In the genomic region with DNA sequence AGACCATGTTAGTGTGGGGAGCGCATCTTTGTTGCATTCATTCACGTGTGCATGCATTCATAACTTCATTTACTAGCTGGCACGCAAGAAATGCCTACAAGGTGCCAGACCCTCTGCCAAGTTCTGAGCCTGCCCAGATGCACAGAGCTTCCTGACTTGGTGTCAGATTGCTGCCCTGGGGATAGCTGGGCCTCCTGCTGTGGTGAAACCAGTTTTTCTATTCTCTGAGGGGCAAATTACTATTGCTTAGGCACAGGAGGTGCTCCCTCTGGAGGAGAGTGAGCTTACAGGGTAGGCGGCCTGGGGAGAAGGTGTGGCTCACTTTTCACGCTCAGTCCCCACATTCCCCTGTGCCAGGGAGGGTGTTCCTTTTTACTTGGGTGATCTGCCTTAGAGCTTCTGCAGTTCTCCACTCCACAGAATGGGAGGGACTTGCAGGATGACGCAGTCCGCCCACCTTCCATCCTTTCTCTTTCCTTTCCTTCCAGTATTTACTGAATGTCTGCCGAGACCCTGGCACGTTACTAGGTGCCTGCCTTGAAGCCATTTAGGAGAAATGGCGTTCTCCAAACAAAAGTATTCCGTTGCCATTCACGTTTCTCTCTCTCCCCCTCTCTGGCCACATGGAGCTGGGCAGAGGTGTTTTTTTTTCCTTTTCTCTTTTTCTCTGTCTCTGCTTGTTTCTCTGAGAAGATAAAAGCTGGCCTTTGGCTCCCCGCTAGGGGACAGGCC, we compare ENCODE assay signal across 9 cellular contexts. TPM values are rescaled to one million over a fixed set of nuclear protein-coding genes. Genes with fewer than 3 reads are reported as not detected.
DNase-seq lines count a peak whose midpoint lies in the region; ATAC-seq, FAIRE-seq and TF ChIP-seq lines count a peak whose summit lies in the region.
"Had no signal": no experiment of that assay in that cellular context is flagged by ENCODE, and none has a peak within 500 bp of the region (broad histone marks: within the 10 kb centered on the region; RNA-seq: fewer than 3 reads in every experiment).

No MANE protein-coding gene starts in this region.

- H4K8ac ChIP-seq in IMR-90 (ENCODE audit: low read depth in 2 of 2, low read length in 2 of 2), result no peak overlapping the region

- no peak overlapping the region for H3K4ac ChIP-seq in IMR-90 (ENCODE audit: low read depth, low read length)

- no TSS peak for BruUV-seq in IMR-90 (replicated peaks; lab: Mats Ljungman, UMichigan)

- H2AFZ ChIP-seq in IMR-90 (replicated peaks; ENCODE audit: low read length, poor library complexity), result peak overlapping the region; percentile 52

- peaks cover 9% of the 10 kb centered on the region for H3K4me1 Mint-ChIP-seq in T-helper 2 cell treated with Interferon-gamma antibody and Interleukin-4, amounts not matched to agents 5 μg/mL and 100 μg/mL, for 36 hours (ENCODE audit: low read depth)

- H3K27ac Mint-ChIP-seq in T-helper 2 cell treated with Interferon-gamma antibody and Interleukin-4, amounts not matched to agents 5 μg/mL and 100 μg/mL, for 36 hours, result no peak overlapping the region

- no peak overlapping the region for H3K27ac ChIP-seq in IMR-90 (ENCODE audit: insufficient read depth, low read length)
- peak overlapping the region; percentile 51 for H3K27ac ChIP-seq in foreskin keratinocyte
- peak overlapping the region in 2 of 4 donors; percentile 36 to 37 for H3K27ac ChIP-seq in pancreas

- DNase-seq in AG09309 (ENCODE audit: low read depth) (peak; percentile 39), IMR-90 (peak; percentile 48), SK-MEL-5 (ENCODE audit: low read depth, low spot score) (peak; percentile 87), foreskin keratinocyte (peak; percentile 93 to 97), pancreas (peak in 4 of 6 donors; percentile 10 to 27 (median 20)), amniotic stem cell (lab: John Stamatoyannopoulos, UW) (no peak), cerebellum (ENCODE audit: low spot score) (no peak)
- DNase-seq in T-helper 2 cell treated with Interferon-gamma antibody and Interleukin-4, amounts not matched to agents 5 μg/mL and 100 μg/mL, for 36 hours (ENCODE audit: low spot score), result no peak

- ATAC-seq in IMR-90 (ENCODE audit: low read depth), result peak; percentile 82
- peak; percentile 95 for ATAC-seq in foreskin keratinocyte
- peak; percentile 66 to 85 (median 76) for ATAC-seq in pancreas

- no peak overlapping the region for H3K56ac ChIP-seq in IMR-90 (ENCODE audit: extremely low read depth, insufficient read depth, low read length)

- H3K9me3 Mint-ChIP-seq in T-helper 2 cell treated with Interferon-gamma antibody and Interleukin-4, amounts not matched to agents 5 μg/mL and 100 μg/mL, for 36 hours, result no peaks in the 10 kb centered on the region

- no peak overlapping the region for H2AK9ac ChIP-seq in IMR-90 (replicated peaks; ENCODE audit: low read depth, low read length, poor library complexity)

- intact Hi-C loops in IMR-90 (cut with micrococcal nuclease), result no loop called here
- intact Hi-C loops in pancreas (cut with DNase I), result no loop called here

- H3K23ac ChIP-seq in IMR-90 (ENCODE audit: low read depth, low read length), result no peak overlapping the region

- dilution Hi-C loops in IMR-90 (cut with HindIII; ENCODE audit: low sequenced_read_pairs, unreplicated experiment), result no loop called here

- TF ChIP-seq POLR2A in IMR-90 (IDR thresholded peaks at IDR 0.05; ENCODE audit: low read depth, low read length), result no peak

- H3K4me3 Mint-ChIP-seq in T-helper 2 cell treated with Interferon-gamma antibody and Interleukin-4, amounts not matched to agents 5 μg/mL and 100 μg/mL, for 36 hours, result no peak overlapping the region

- no peak overlapping the region for H4K91ac ChIP-seq in IMR-90 (ENCODE audit: insufficient read depth, low read depth, low read length)

- no peak for FAIRE-seq in pancreas (lab: Jason Lieb, UNC)
- FAIRE-seq: GM18507 had no signal

- H4K20me1 ChIP-seq in IMR-90 (ENCODE audit: insufficient read depth, low read length), result no peaks in the 10 kb centered on the region

- H3K79me1 ChIP-seq in IMR-90 (ENCODE audit: low read depth in 1 of 2, low read length in 2 of 2), result no peaks in the 10 kb centered on the region

- no peak overlapping the region for H3K4me3 ChIP-seq in AG09309 (ENCODE audit: control insufficient read depth, low read depth, low read length)
- H3K4me3 ChIP-seq in IMR-90 (ENCODE audit: insufficient read depth, low read depth, low read length), result no peak overlapping the region
- H3K4me3 ChIP-seq in pancreas, result no peak overlapping the region

- H3K36me3 ChIP-seq in IMR-90 (ENCODE audit: control insufficient read depth, insufficient read depth, low read length), result no peaks in the 10 kb centered on the region
- no peaks in the 10 kb centered on the region for H3K36me3 ChIP-seq in pancreas

- no peak overlapping the region for H3K18ac ChIP-seq in IMR-90 (ENCODE audit: low read depth, low read length)

- H3K36me3 Mint-ChIP-seq in T-helper 2 cell treated with Interferon-gamma antibody and Interleukin-4, amounts not matched to agents 5 μg/mL and 100 μg/mL, for 36 hours (ENCODE audit: low read depth), result no peaks in the 10 kb centered on the region

- H3K4me1 ChIP-seq in IMR-90 (ENCODE audit: control insufficient read depth, insufficient read depth, low read length), result no peaks in the 10 kb centered on the region
- H3K4me1 ChIP-seq in foreskin keratinocyte, result peaks cover 11% of the 10 kb centered on the region
- H3K4me1 ChIP-seq in pancreas, result peaks cover 0 to 5% (median 0%) of the 10 kb centered on the region in 3 donors

- CTCF ChIA-PET in IMR-90 (lab: Yijun Ruan, JAX), result interaction anchor here (0.9 kb wide), 1 partner anchor 22 kb away, joined by 4 read pairs; no protein-coding TSS in a partner anchor

- no peak overlapping the region for H2BK20ac ChIP-seq in IMR-90 (ENCODE audit: low read depth, low read length)

- H4K5ac ChIP-seq in IMR-90 (ENCODE audit: low read depth, low read length), result no peak overlapping the region

- H3K9me3 ChIP-seq in IMR-90 (ENCODE audit: control insufficient read depth, insufficient read depth, low read length) (peaks cover 3% of the 10 kb centered on the region; the same call in 1 of the 2 replicates), pancreas (no peaks in the 10 kb centered on the region)

- TF ChIP-seq RAD21 in IMR-90 (IDR thresholded peaks at IDR 0.05; ENCODE audit: low read length), result no peak

- in situ Hi-C loops in IMR-90 (cut with MboI; ENCODE audit: low sequenced_read_pairs) (no loop called here), SK-MEL-5 (cut with HindIII; ENCODE audit: low pct_unique_long_range_greater_than_20kb, low sequenced_read_pairs) (no loop called here)

- no peak overlapping the region for H2AK5ac ChIP-seq in IMR-90 (ENCODE audit: low read depth, low read length)

- H2BK15ac ChIP-seq in IMR-90 (ENCODE audit: low read depth, low read length), result no peak overlapping the region

- TF ChIP-seq CTCF in AG09309 (IDR thresholded peaks at IDR 0.05; ENCODE audit: control insufficient read depth, insufficient read depth, low read depth, low read length, missing control alignments) (peak; percentile 62), IMR-90 (conservative IDR thresholded peaks at IDR 0.05; ENCODE audit: low read depth, low read length) (peak; percentile 32; the same call in 1 of the 2 replicates), foreskin keratinocyte (conservative IDR thresholded peaks at IDR 0.05) (peak; percentile 97), pancreas (IDR thresholded peaks at IDR 0.05) (peak in 1 of 4 donors; percentile 7)

- no peak overlapping the region for H3K9ac ChIP-seq in IMR-90 (ENCODE audit: low read depth, low read length)

- no peaks in the 10 kb centered on the region for H3K9me1 ChIP-seq in IMR-90 (ENCODE audit: insufficient read depth, low read length)

- H3K14ac ChIP-seq in IMR-90 (replicated peaks; ENCODE audit: low read depth, low read length), result no peak overlapping the region

- H3K27me3 Mint-ChIP-seq in T-helper 2 cell treated with Interferon-gamma antibody and Interleukin-4, amounts not matched to agents 5 μg/mL and 100 μg/mL, for 36 hours (ENCODE audit: low read depth), result peaks cover 6% of the 10 kb centered on the region

- H2BK5ac ChIP-seq in IMR-90 (ENCODE audit: low read depth, low read length, poor library complexity, severe bottlenecking), result no peak overlapping the region

- H3K27me3 ChIP-seq in IMR-90 (ENCODE audit: control insufficient read depth, insufficient read depth, low read length) (peaks cover 10% of the 10 kb centered on the region), foreskin keratinocyte (no peaks in the 10 kb centered on the region), pancreas (no peaks in the 10 kb centered on the region)

- no peak overlapping the region for H2BK120ac ChIP-seq in IMR-90 (ENCODE audit: low read depth, low read length)

- peak overlapping the region; percentile 4 for H3K4me2 ChIP-seq in IMR-90 (ENCODE audit: low read depth, low read length)

- no CpG with 5 or more reads among the region's 13 CpGs for WGBS in IMR-90 (ENCODE audit: extremely low coverage in 2 of 2, insufficient read length in 1 of 2), 2 experiments
- 77 to 79% methylated on average over 13 of the region's 13 CpGs for WGBS in pancreas, 2 donors

- POLR2A ChIA-PET in IMR-90 (lab: Charles Lee; ENCODE audit: unreplicated experiment), result interaction anchor here (0.8 kb wide), 1 partner anchor 10 kb away, joined by 3 read pairs; no protein-coding TSS in a partner anchor

TF ChIP-seq in IMR-90, 13 proteins besides CTCF, POLR2A, EP300 and RAD21 (continues in another document):
- no peak for TF ChIP-seq SMC3 (IDR thresholded peaks at IDR 0.05; ENCODE audit: low read depth, low read length)
- TF ChIP-seq, protein P1, sequence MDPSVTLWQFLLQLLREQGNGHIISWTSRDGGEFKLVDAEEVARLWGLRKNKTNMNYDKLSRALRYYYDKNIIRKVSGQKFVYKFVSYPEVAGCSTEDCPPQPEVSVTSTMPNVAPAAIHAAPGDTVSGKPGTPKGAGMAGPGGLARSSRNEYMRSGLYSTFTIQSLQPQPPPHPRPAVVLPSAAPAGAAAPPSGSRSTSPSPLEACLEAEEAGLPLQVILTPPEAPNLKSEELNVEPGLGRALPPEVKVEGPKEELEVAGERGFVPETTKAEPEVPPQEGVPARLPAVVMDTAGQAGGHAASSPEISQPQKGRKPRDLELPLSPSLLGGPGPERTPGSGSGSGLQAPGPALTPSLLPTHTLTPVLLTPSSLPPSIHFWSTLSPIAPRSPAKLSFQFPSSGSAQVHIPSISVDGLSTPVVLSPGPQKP (IDR thresholded peaks at IDR 0.05; ENCODE audit: borderline replicate concordance, low read depth, low read length), result no peak

RNA-seq across cellular contexts. Expression of gene CTNNA1, which starts 27.9 kb away (rescaled TPM):
- total RNA-seq in IMR-90 (2012; rRNA removed) (395 and 471 TPM in 2 replicates), foreskin keratinocyte (250 and 266 TPM in 2 replicates), pancreas (100 to 1,000 TPM; 105 to 193 (median 115) TPM), cerebellum (162 TPM)
- polyA plus RNA-seq in IMR-90 (2012; rRNA removed) (192 and 220 TPM in 2 replicates), foreskin keratinocyte (146 and 149 TPM in 2 replicates), pancreas (10 to 100 TPM; 53.9 to 65.0 TPM)
- 116 and 120 TPM in 2 replicates for polyA plus RNA-seq in IMR-90 (2012; cell fraction: cytosol; rRNA removed)
- 108 and 158 TPM in 2 replicates for polyA plus RNA-seq in IMR-90 (2012; cell fraction: nucleus; rRNA removed; ENCODE audit: low replicate concordance)
- 311 and 315 TPM in 2 replicates for total RNA-seq in SK-MEL-5 (2014; rRNA removed; shearing (Covaris generic))
- 324 and 426 TPM in 2 replicates for polyA plus RNA-seq in SK-MEL-5 (2015; cell fraction: cytosol; rRNA removed)
- 230 and 267 TPM in 2 replicates for polyA plus RNA-seq in SK-MEL-5 (2015; cell fraction: nucleus; rRNA removed)

Comparison
In these comparisons a context has a peak if more than half of its experiments do, and no peak if none do; other contexts are left out.
1. DNase-seq: peak in AG09309 (single experiment), IMR-90 (single experiment), SK-MEL-5 (single experiment), foreskin keratinocyte (2 of 2) and pancreas (4 of 6); none in amniotic stem cell (single experiment), T-helper 2 cell treated with Interferon-gamma antibody and Interleukin-4, amounts not matched to agents 5 μg/mL and 100 μg/mL, for 36 hours (single experiment) and cerebellum (single experiment).
2. Peak in every context shown above with its lines, with median percentiles within 50 percentile points of each other: ATAC-seq.